ENCODE assay signal across 13 cellular contexts in genomic region chr17:17493986-17494466, GRCh38. TPM values are rescaled to one million over a fixed set of nuclear protein-coding genes. Genes with fewer than 3 reads are reported as not detected.
DNase-seq lines count a peak whose midpoint lies in the region; ATAC-seq, FAIRE-seq and TF ChIP-seq lines count a peak whose summit lies in the region.
"Had no signal": no experiment of that assay in that cellular context is flagged by ENCODE, and none has a peak within 500 bp of the region (broad histone marks: within the 10 kb centered on the region; RNA-seq: fewer than 3 reads in every experiment).

No MANE protein-coding gene starts in this region.

- no peak overlapping the region for H3K27ac ChIP-seq in GM23248
- peak overlapping the region; percentile 51 to 71 for H3K27ac ChIP-seq in kidney (ENCODE audit: low read depth in 2 of 2, low read length in 2 of 2)
- H3K27ac ChIP-seq in skeletal muscle tissue (ENCODE audit: low read depth, low read length): peak overlapping the region; percentile 40
- no peak overlapping the region for H3K27ac ChIP-seq in brain microvascular endothelial cell

- 61 to 71% methylated on average over 4 to 5 of the region's 5 CpGs for WGBS in GM23248 (ENCODE audit: low coverage in 1 of 2, low lambda C conversion rate in 2 of 2, missing lambda C conversion rate in 2 of 2), 2 experiments

- H3K9me3 ChIP-seq in GM23248 (ENCODE audit: low read depth): no peaks in the 10 kb centered on the region
- H3K9me3 ChIP-seq in adipocyte (ENCODE audit: control insufficient read depth, low read length): no peaks in the 10 kb centered on the region
- no peaks in the 10 kb centered on the region for H3K9me3 ChIP-seq in kidney (ENCODE audit: control insufficient read depth in 1 of 2, low read length in 2 of 2)
- no peaks in the 10 kb centered on the region for H3K9me3 ChIP-seq in skeletal muscle tissue (ENCODE audit: control insufficient read depth in 3 of 3, low read length in 3 of 3)

- intact Hi-C loops in kidney (cut with DNase I): no loop called here

- H3K4me3 ChIP-seq in GM23248 (no peak overlapping the region), adipocyte (ENCODE audit: low read length) (peak overlapping the region; percentile 95), kidney (ENCODE audit: low read length in 2 of 2) (peak overlapping the region; percentile 33 to 77), skeletal muscle tissue (ENCODE audit: low read length in 3 of 3) (peak overlapping the region in 2 of 3 donors; percentile 19 to 35), brain microvascular endothelial cell (ENCODE audit: low read depth, low read length) (no peak overlapping the region)

- H3K9me2 ChIP-seq in GM23248 (ENCODE audit: insufficient read depth): no peaks in the 10 kb centered on the region

- no peak overlapping the region for H2AFZ ChIP-seq in GM23248

- no peaks in the 10 kb centered on the region for H3K27me3 ChIP-seq in GM23248 (replicated peaks; ENCODE audit: insufficient read depth)
- H3K27me3 ChIP-seq in adipocyte (replicated peaks; ENCODE audit: control insufficient read depth, insufficient read depth, low read length): no peaks in the 10 kb centered on the region
- H3K27me3 ChIP-seq in skeletal muscle tissue (ENCODE audit: control insufficient read depth in 3 of 3, insufficient read depth in 3 of 3, low read length in 3 of 3): no peaks in the 10 kb centered on the region
- no peaks in the 10 kb centered on the region for H3K27me3 ChIP-seq in brain microvascular endothelial cell (replicated peaks)

- in situ Hi-C loops in GM23248 (cut with MboI) (loop anchor here (10.0 kb wide), 1 partner anchor 139 kb away; no protein-coding TSS in a partner anchor), brain microvascular endothelial cell (cut with HindIII; ENCODE audit: low pct_ligation_motif_present, low sequenced_read_pairs) (no loop called here)

- no peaks in the 10 kb centered on the region for H3K79me2 ChIP-seq in GM23248 (ENCODE audit: insufficient read depth)

- H4K20me1 ChIP-seq in GM23248 (ENCODE audit: insufficient read depth): no peaks in the 10 kb centered on the region

- peaks cover 3% of the 10 kb centered on the region; the same call in 1 of the 2 replicates for H3K4me1 ChIP-seq in GM23248 (ENCODE audit: insufficient read depth)
- H3K4me1 ChIP-seq in adipocyte (ENCODE audit: control insufficient read depth, insufficient read depth, low read length): peaks cover 24% of the 10 kb centered on the region
- peaks cover 0 to 6% of the 10 kb centered on the region in 2 donors for H3K4me1 ChIP-seq in kidney (ENCODE audit: control insufficient read depth in 1 of 2, insufficient read depth in 1 of 2, low read depth in 1 of 2, low read length in 2 of 2)
- H3K4me1 ChIP-seq in skeletal muscle tissue (ENCODE audit: control insufficient read depth in 3 of 3, insufficient read depth in 3 of 3, low read length in 3 of 3): peaks cover 32 to 58% (median 41%) of the 10 kb centered on the region in 3 donors

- no peak for TF ChIP-seq CTCF in kidney (IDR thresholded peaks at IDR 0.05; ENCODE audit: borderline replicate concordance, extremely low read depth, insufficient read depth)
- TF ChIP-seq CTCF in brain microvascular endothelial cell (IDR thresholded peaks at IDR 0.05; ENCODE audit: low read depth, low read length, missing control alignments): no peak

- no peak for FAIRE-seq in kidney (lab: Jason Lieb, UNC)

- no peak overlapping the region for H3K9ac ChIP-seq in GM23248
- H3K9ac ChIP-seq in adipocyte (ENCODE audit: low read length): peak overlapping the region; percentile 96
- H3K9ac ChIP-seq in kidney (ENCODE audit: low read length in 2 of 2): peak overlapping the region in 1 of 2 donors; percentile 51
- peak overlapping the region in 2 of 3 donors; percentile 53 to 69 for H3K9ac ChIP-seq in skeletal muscle tissue (ENCODE audit: low read depth in 1 of 3, low read length in 3 of 3)

- DNase-seq in GM23248 (peak; percentile 12), adipocyte (ENCODE audit: low read depth) (no peak), kidney (no peak), brain microvascular endothelial cell (no peak)
- DNase-seq: activated T-cell treated with anti-CD3 and anti-CD28 coated beads for 4 hours; effector CD8-positive, alpha-beta T cell; NCI-H1694 treated with DMSO at 0.1 percent for 48 hours; SW 1271 had no signal

- peaks cover 6% of the 10 kb centered on the region; the same call in 1 of the 2 replicates for H3F3A ChIP-seq in GM23248 (ENCODE audit: insufficient read depth)

- H3K36me3 ChIP-seq in GM23248 (ENCODE audit: low read depth): no peaks in the 10 kb centered on the region
- H3K36me3 ChIP-seq in adipocyte (ENCODE audit: control insufficient read depth, insufficient read depth, low read length, severe bottlenecking): peaks cover 23% of the 10 kb centered on the region
- H3K36me3 ChIP-seq in kidney (ENCODE audit: control insufficient read depth in 1 of 2, insufficient read depth in 2 of 2, low read length in 2 of 2): peaks cover 6 to 8% of the 10 kb centered on the region in 2 donors
- peaks cover 12 to 17% (median 15%) of the 10 kb centered on the region in 3 donors for H3K36me3 ChIP-seq in skeletal muscle tissue (ENCODE audit: control insufficient read depth in 3 of 3, insufficient read depth in 3 of 3, low read length in 3 of 3)
- no peaks in the 10 kb centered on the region for H3K36me3 ChIP-seq in brain microvascular endothelial cell (replicated peaks)

- H3K4me2 ChIP-seq in GM23248 (ENCODE audit: unreplicated experiment): no peak overlapping the region

- ATAC-seq in HG03521 (IDR thresholded peaks at IDR 0.05; ENCODE audit: unreplicated experiment) (no peak), GM21447 (IDR thresholded peaks at IDR 0.05; ENCODE audit: unreplicated experiment) (no peak), HG03457 (IDR thresholded peaks at IDR 0.05; ENCODE audit: unreplicated experiment) (no peak)
- ATAC-seq: activated CD4-positive, CD25-positive, alpha-beta regulatory T cell treated with anti-CD3 and anti-CD28 coated beads, Interleukin-2, amount 50 U/mL, for 24 hours had no signal

RNA-seq across cellular contexts. Expression of gene RASD1, which starts 2.2 kb away (rescaled TPM):
- 0.89 and 2.2 TPM in 2 replicates for total RNA-seq in GM23248 (2014; rRNA removed; shearing (Covaris generic))
- polyA plus RNA-seq in GM23248 (2016; fragmentation: Nextera tagmentation; extraction: Ambion mirVana) (1.2 and 1.5 TPM in 2 replicates), kidney (ENCODE audit: insufficient read depth, low read depth, low replicate concordance) (103 TPM)
- total RNA-seq in kidney (147 TPM), skeletal muscle tissue (4.2 TPM)

RNA-seq across cellular contexts. Expression of gene MED9, which starts 17.2 kb away (rescaled TPM):
- total RNA-seq in GM23248 (2014; rRNA removed; shearing (Covaris generic)): 9.6 and 10.3 TPM in 2 replicates
- 9.8 and 10.0 TPM in 2 replicates for polyA plus RNA-seq in GM23248 (2016; fragmentation: Nextera tagmentation; extraction: Ambion mirVana)
- total RNA-seq in kidney: 20.8 TPM
- polyA plus RNA-seq in kidney (ENCODE audit: insufficient read depth, low read depth, low replicate concordance): 24.5 TPM
- total RNA-seq in skeletal muscle tissue: 12.5 TPM

Comparison
In these comparisons a context has a peak if more than half of its experiments do, and no peak if none do; other contexts are left out.
1. H3K27ac ChIP-seq: peak in kidney (2 of 2) and skeletal muscle tissue (single experiment); none in GM23248 (single experiment) and brain microvascular endothelial cell (single experiment).
2. H3K4me3 ChIP-seq: peak in adipocyte (single experiment), kidney (2 of 2) and skeletal muscle tissue (2 of 3); none in GM23248 (single experiment) and brain microvascular endothelial cell (single experiment).
3. RNA of gene RASD1, which starts 2.2 kb away (total RNA-seq): 147 TPM in kidney (single experiment); 4.2 TPM in skeletal muscle tissue (single experiment) and 0.89 to 2.2 TPM in GM23248; every median in the first group is over 10 times any median in the second.